8 cellular contexts compared by ENCODE assay signal in genomic region chr10:69644658-69645295, GRCh38. TPM values are rescaled to one million over a fixed set of nuclear protein-coding genes. Genes with fewer than 3 reads are reported as not detected.
DNase-seq lines count a peak whose midpoint lies in the region; ATAC-seq and TF ChIP-seq lines count a peak whose summit lies in the region.

No MANE protein-coding gene starts in this region.

- no peak overlapping the region for H3K27ac Mint-ChIP-seq in activated naive CD8-positive, alpha-beta T cell treated with anti-CD3 and anti-CD28 coated beads, Interleukin-2, amount 10 ng/mL, durations not matched to agents 7 days and 5 days

- DNase-seq in AML-193 (lab: John Stamatoyannopoulos, UW) (peak; percentile 18 to 27), GM13977 (ENCODE audit: low spot score) (peak; percentile 82), NCI-H345 treated with DMSO at 0.1 percent for 48 hours (lab: John Stamatoyannopoulos, UW; ENCODE audit: unreplicated experiment) (peak; percentile 6), cardiac muscle cell (ENCODE audit: low read depth in 1 of 2, low spot score in 1 of 2) (peak; percentile 70 to 83), pulmonary artery endothelial cell (ENCODE audit: low read depth, low spot score) (peak; percentile 7), GF-D8 (lab: John Stamatoyannopoulos, UW) (no peak)
- DNase-seq in activated naive CD8-positive, alpha-beta T cell treated with anti-CD3 and anti-CD28 coated beads, Interleukin-2, amount 10 ng/mL, durations not matched to agents 7 days and 5 days: peak; percentile 72

- peak; percentile 68 for ATAC-seq in activated naive CD8-positive, alpha-beta T cell treated with anti-CD3 and anti-CD28 coated beads, Interleukin-2, amount 10 ng/mL, durations not matched to agents 7 days and 5 days (ENCODE audit: low read depth)
- no peak for ATAC-seq in HG03432 (IDR thresholded peaks at IDR 0.05; ENCODE audit: unreplicated experiment)

- POLR2A ChIA-PET in activated naive CD8-positive, alpha-beta T cell treated with anti-CD3 and anti-CD28 coated beads, Interleukin-2, amount 10 ng/mL, durations not matched to agents 7 days and 5 days (lab: Charles Lee): interaction anchor here (1.3 kb wide), 1 partner anchor 71 kb away, joined by 5 read pairs; no protein-coding TSS in a partner anchor

- no peak overlapping the region for H3K4me3 Mint-ChIP-seq in activated naive CD8-positive, alpha-beta T cell treated with anti-CD3 and anti-CD28 coated beads, Interleukin-2, amount 10 ng/mL, durations not matched to agents 7 days and 5 days

- peak; percentile 86 for TF ChIP-seq CTCF in GM13977 (IDR thresholded peaks at IDR 0.05; ENCODE audit: extremely low read depth, insufficient read depth, missing control alignments)
- peak; percentile 86 for TF ChIP-seq CTCF in cardiac muscle cell (IDR thresholded peaks at IDR 0.05; ENCODE audit: low read depth, low read length)

- no peaks in the 10 kb centered on the region for H3K36me3 Mint-ChIP-seq in activated naive CD8-positive, alpha-beta T cell treated with anti-CD3 and anti-CD28 coated beads, Interleukin-2, amount 10 ng/mL, durations not matched to agents 7 days and 5 days

- no peaks in the 10 kb centered on the region for H3K9me3 Mint-ChIP-seq in activated naive CD8-positive, alpha-beta T cell treated with anti-CD3 and anti-CD28 coated beads, Interleukin-2, amount 10 ng/mL, durations not matched to agents 7 days and 5 days

- in situ Hi-C loops in GM13977 (cut with MboI; ENCODE audit: low pct_unique_long_range_greater_than_20kb, low sequenced_read_pairs, unreplicated experiment): no loop called here

- peaks cover 28% of the 10 kb centered on the region for H3K4me1 ChIP-seq in cardiac muscle cell (ENCODE audit: low read depth)

- no peaks in the 10 kb centered on the region for H3K36me3 ChIP-seq in cardiac muscle cell

- no peaks in the 10 kb centered on the region for H3K27me3 ChIP-seq in cardiac muscle cell

- no peaks in the 10 kb centered on the region for H3K9me3 ChIP-seq in cardiac muscle cell (ENCODE audit: low read depth)

- H3K27me3 Mint-ChIP-seq in activated naive CD8-positive, alpha-beta T cell treated with anti-CD3 and anti-CD28 coated beads, Interleukin-2, amount 10 ng/mL, durations not matched to agents 7 days and 5 days: peaks cover 2% of the 10 kb centered on the region

- no peak overlapping the region for H3K27ac ChIP-seq in cardiac muscle cell

- H3K4me1 Mint-ChIP-seq in activated naive CD8-positive, alpha-beta T cell treated with anti-CD3 and anti-CD28 coated beads, Interleukin-2, amount 10 ng/mL, durations not matched to agents 7 days and 5 days: peaks cover under 1% of the 10 kb centered on the region

- H3K4me3 ChIP-seq in cardiac muscle cell: no peak overlapping the region

RNA-seq across cellular contexts. Expression of gene FAM241B, which starts 14.7 kb away (rescaled TPM):
- 10 to 100 TPM in 1 of 2 experiments, 1 to 10 TPM in 1; 8.0 to 11.7 TPM for total RNA-seq in activated naive CD8-positive, alpha-beta T cell treated with anti-CD3 and anti-CD28 coated beads, Interleukin-2, amount 10 ng/mL, durations not matched to agents 7 days and 5 days
- total RNA-seq in cardiac muscle cell (8.5 and 13.7 TPM in 2 replicates), pulmonary artery endothelial cell (0.20 TPM in 1 of 2 replicates, not detected in the other)
- 42.4 and 45.3 TPM in 2 replicates for polyA plus RNA-seq in cardiac muscle cell
